In genomic region chr13:61774903-61775302, GRCh38 we compare ENCODE assay signal across 25 cellular contexts.
DNase-seq lines count a peak whose midpoint lies in the region.
"Had no signal": no experiment of that assay in that cellular context is flagged by ENCODE, and none has a peak within 500 bp of the region (broad histone marks: within the 10 kb centered on the region; RNA-seq: fewer than 3 reads in every experiment).

No MANE protein-coding gene starts in this region.

- H3K9me3 ChIP-seq in mesenchymal stem cell (ENCODE audit: control insufficient read depth, low read length), result no peaks in the 10 kb centered on the region
- H3K9me3 ChIP-seq: BLaER1, SJSA1 had no signal

- H3K4ac ChIP-seq in mesenchymal stem cell (ENCODE audit: low read depth in 1 of 2, low read length in 2 of 2), result no peak overlapping the region

- no peak overlapping the region for H3K4me2 ChIP-seq in mesenchymal stem cell (ENCODE audit: low read length, poor library complexity, severe bottlenecking)
- H3K4me2 ChIP-seq: BLaER1, PC-9 had no signal

- no peaks in the 10 kb centered on the region for H3K4me1 ChIP-seq in mesenchymal stem cell (ENCODE audit: control insufficient read depth, insufficient read depth, low read depth, low read length)
- H3K4me1 ChIP-seq: BLaER1, SJSA1 had no signal

- H3K18ac ChIP-seq in mesenchymal stem cell (ENCODE audit: low read depth in 1 of 2, low read length in 2 of 2), result no peak overlapping the region

- H2AK5ac ChIP-seq in mesenchymal stem cell (ENCODE audit: low read length, severe bottlenecking), result no peak overlapping the region

- no peak overlapping the region for H2BK12ac ChIP-seq in mesenchymal stem cell (ENCODE audit: low read length in 2 of 2)

- no peak overlapping the region for H3K4me3 ChIP-seq in mesenchymal stem cell (ENCODE audit: insufficient read depth in 1 of 2, low read depth in 1 of 2, low read length in 2 of 2)
- H3K4me3 ChIP-seq: BLaER1, PC-9, SJSA1 had no signal

- no peaks in the 10 kb centered on the region for H3K27me3 ChIP-seq in mesenchymal stem cell (ENCODE audit: control insufficient read depth in 1 of 2, insufficient read depth in 1 of 2, low read length in 2 of 2)
- H3K27me3 ChIP-seq: BLaER1, SJSA1 had no signal

- no peak overlapping the region for H2AFZ ChIP-seq in mesenchymal stem cell (ENCODE audit: low read depth, low read length)
- H2AFZ ChIP-seq: PC-9 had no signal

- no peak overlapping the region for H4K91ac ChIP-seq in mesenchymal stem cell (ENCODE audit: low read length)

- no peak overlapping the region for H2BK120ac ChIP-seq in mesenchymal stem cell (ENCODE audit: low read depth, low read length)

- no peaks in the 10 kb centered on the region for H3K36me3 ChIP-seq in mesenchymal stem cell (ENCODE audit: control insufficient read depth in 1 of 2, insufficient read depth in 2 of 2, low read depth in 1 of 2, low read length in 2 of 2)
- H3K36me3 ChIP-seq: BLaER1, SJSA1 had no signal

- H3K27ac ChIP-seq in mesenchymal stem cell (ENCODE audit: low read length, poor library complexity, severe bottlenecking), result no peak overlapping the region
- H3K27ac ChIP-seq: BLaER1, PC-9, SJSA1 had no signal

- no peak overlapping the region for H3K14ac ChIP-seq in mesenchymal stem cell (ENCODE audit: low read length in 2 of 2)

- H3K9ac ChIP-seq in mesenchymal stem cell (ENCODE audit: low read length), result no peak overlapping the region
- H3K9ac ChIP-seq: BLaER1 had no signal

- H3K79me1 ChIP-seq in mesenchymal stem cell (replicated peaks; ENCODE audit: low read length, poor library complexity, severe bottlenecking), result no peaks in the 10 kb centered on the region

- H2BK5ac ChIP-seq in mesenchymal stem cell (ENCODE audit: low read depth, low read length, poor library complexity, severe bottlenecking), result no peak overlapping the region

- H3K23ac ChIP-seq in mesenchymal stem cell (ENCODE audit: low read length in 2 of 2), result no peak overlapping the region

- no peak overlapping the region for H4K8ac ChIP-seq in mesenchymal stem cell (ENCODE audit: low read length)

- H2BK15ac ChIP-seq in mesenchymal stem cell (ENCODE audit: low read depth, poor library complexity, severe bottlenecking), result no peak overlapping the region

- DNase-seq in G401 (ENCODE audit: low spot score), result peak; percentile 1
- peak; percentile 13 for DNase-seq in foreskin melanocyte
- DNase-seq in medulla oblongata (ENCODE audit: extremely low spot score), result peak; percentile 90
- DNase-seq in superior temporal gyrus (ENCODE audit: extremely low spot score), result peak; percentile 96
- no peak for DNase-seq in OCI-M1 (lab: John Stamatoyannopoulos, UW)
- no peak for DNase-seq in mesenchymal stem cell
- no peak for DNase-seq in NCI-H82 treated with DMSO at 0.1 percent for 48 hours (lab: John Stamatoyannopoulos, UW; ENCODE audit: unreplicated experiment)
- DNase-seq: CD4-positive, CD25-positive, alpha-beta regulatory T cell; DMS153; DND-41; HCEC 1CT; KBM-7; MV-4-11; NCI-H1105; NCI-H1436 treated with DMSO at 0.1 percent for 48 hours; NCI-H187 treated with DMSO at 0.1 percent for 48 hours; NCI-H446; NCI-H524 treated with DMSO at 0.1 percent for 48 hours; NCI-H774; NK-92 treated with Interleukin-12 subunit alpha and Interleukin-12 subunit beta, amount 100 ng/mL, for 24 hours; PC-9; Right ventricle myocardium superior; RPMI8226 had no signal

- in situ Hi-C loops in G401 (cut with HindIII; ENCODE audit: low sequenced_read_pairs), result no loop called here

Comparison
In these comparisons a context has a peak if more than half of its experiments do, and no peak if none do; other contexts are left out.
1. DNase-seq: peak in G401 (single experiment), foreskin melanocyte (single experiment), medulla oblongata (single experiment) and superior temporal gyrus (single experiment); none in OCI-M1 (single experiment), mesenchymal stem cell (single experiment) and NCI-H82 treated with DMSO at 0.1 percent for 48 hours (single experiment).